29 cellular contexts compared by ENCODE assay signal in genomic region chr21:25879203-25879602, GRCh38.
"Had no signal": no experiment of that assay in that cellular context is flagged by ENCODE, and none has a peak within 500 bp of the region (broad histone marks: within the 10 kb centered on the region; RNA-seq: fewer than 3 reads in every experiment).

No MANE protein-coding gene starts in this region.

- DNase-seq: central memory CD4-positive, alpha-beta T cell; effector CD8-positive, alpha-beta T cell; endodermal cell; foreskin keratinocyte; heart right ventricle; hypothalamus; immature natural killer cell; islet precursor cell; mesenchymal stem cell; midbrain; naive thymus-derived CD8-positive, alpha-beta T cell; nephron progenitor cell; occipital lobe; pancreas; stimulated activated CD4-positive, alpha-beta T cell treated with anti-CD3 and anti-CD28 coated beads, Interleukin-15, amount 100 ng/mL, for 24 hours; stimulated activated CD4-positive, alpha-beta T cell treated with anti-CD3 and anti-CD28 coated beads, Interleukin-2, amount 100 ng/mL, for 48 hours; stimulated activated naive B cell treated with anti-CD40 and anti-IgM and Interleukin-4, amounts not matched to agents 10 μg/mL and 1 μg/mL and 100 μg/mL, for 72 hours; upper lobe of right lung; uterus had no signal

- H3K27me3 Mint-ChIP-seq: naive thymus-derived CD8-positive, alpha-beta T cell; stimulated activated naive B cell treated with anti-CD40 and anti-IgM and Interleukin-4, amounts not matched to agents 10 μg/mL and 1 μg/mL and 100 μg/mL, for 72 hours; stimulated activated naive CD8-positive, alpha-beta T cell treated with anti-CD3 and anti-CD28 coated beads, Interleukin-15, Interleukin-2, amounts not matched to agents 100 ng/mL and 50 ng/mL, for 24 hours had no signal

- H3K36me3 ChIP-seq: prostate gland, thoracic aorta, uterus had no signal

- H3K4me3 ChIP-seq: esophagus muscularis mucosa, gastroesophageal sphincter, heart right ventricle, pancreas, prostate gland, right atrium auricular region, skin epidermis, thoracic aorta, tibial nerve, upper lobe of right lung, uterus had no signal

- H3K9me3 ChIP-seq: esophagus muscularis mucosa, gastroesophageal sphincter, heart right ventricle, pancreas, prostate gland, right atrium auricular region, thoracic aorta, tibial nerve, upper lobe of right lung, uterus had no signal

- H3K4me3 Mint-ChIP-seq: endodermal cell; immature natural killer cell; naive thymus-derived CD8-positive, alpha-beta T cell; nephron progenitor cell; stimulated activated naive B cell treated with anti-CD40 and anti-IgM and Interleukin-4, amounts not matched to agents 10 μg/mL and 1 μg/mL and 100 μg/mL, for 72 hours; stimulated activated naive CD8-positive, alpha-beta T cell treated with anti-CD3 and anti-CD28 coated beads, Interleukin-15, Interleukin-2, amounts not matched to agents 100 ng/mL and 50 ng/mL, for 24 hours had no signal

- ATAC-seq: foreskin keratinocyte; gastroesophageal sphincter; heart right ventricle; naive thymus-derived CD8-positive, alpha-beta T cell; pancreas; stimulated activated naive B cell treated with anti-CD40 and anti-IgM and Interleukin-4, amounts not matched to agents 10 μg/mL and 1 μg/mL and 100 μg/mL, for 72 hours; upper lobe of right lung had no signal

- H3K27ac Mint-ChIP-seq: endodermal cell; immature natural killer cell; naive thymus-derived CD8-positive, alpha-beta T cell; nephron progenitor cell; stimulated activated naive B cell treated with anti-CD40 and anti-IgM and Interleukin-4, amounts not matched to agents 10 μg/mL and 1 μg/mL and 100 μg/mL, for 72 hours; stimulated activated naive CD8-positive, alpha-beta T cell treated with anti-CD3 and anti-CD28 coated beads, Interleukin-15, Interleukin-2, amounts not matched to agents 100 ng/mL and 50 ng/mL, for 24 hours had no signal

- H3K4me1 ChIP-seq: esophagus muscularis mucosa, gastroesophageal sphincter, heart right ventricle, pancreas, prostate gland, right atrium auricular region, tibial nerve, upper lobe of right lung, uterus had no signal

- H3K27ac ChIP-seq: esophagus muscularis mucosa, foreskin keratinocyte, gastroesophageal sphincter, heart right ventricle, pancreas, prostate gland, right atrium auricular region, skin epidermis, thoracic aorta, tibial nerve, upper lobe of right lung, uterus had no signal

- FAIRE-seq: colon, endothelial cell of umbilical vein, pancreas had no signal

- H3K36me3 Mint-ChIP-seq: immature natural killer cell had no signal

- H3K27me3 ChIP-seq: esophagus muscularis mucosa, foreskin keratinocyte, gastroesophageal sphincter, heart right ventricle, pancreas, right atrium auricular region, tibial nerve, upper lobe of right lung, uterus had no signal

- H3K4me1 Mint-ChIP-seq: immature natural killer cell; nephron progenitor cell; stimulated activated naive B cell treated with anti-CD40 and anti-IgM and Interleukin-4, amounts not matched to agents 10 μg/mL and 1 μg/mL and 100 μg/mL, for 72 hours had no signal

- H3K9me3 Mint-ChIP-seq: immature natural killer cell; naive thymus-derived CD8-positive, alpha-beta T cell; stimulated activated naive B cell treated with anti-CD40 and anti-IgM and Interleukin-4, amounts not matched to agents 10 μg/mL and 1 μg/mL and 100 μg/mL, for 72 hours; stimulated activated naive CD8-positive, alpha-beta T cell treated with anti-CD3 and anti-CD28 coated beads, Interleukin-15, Interleukin-2, amounts not matched to agents 100 ng/mL and 50 ng/mL, for 24 hours had no signal
